In genomic region chr14:75979071-75979571, GRCh38 we compare ENCODE assay signal across 9 cellular contexts. TPM values are rescaled to one million over a fixed set of nuclear protein-coding genes. Genes with fewer than 3 reads are reported as not detected.
A peak's percentile ranks its signal among the peaks of the same experiment; 100 is the strongest.
DNase-seq lines count a peak whose midpoint lies in the region; ATAC-seq and TF ChIP-seq lines count a peak whose summit lies in the region.
"Had no signal": no experiment of that assay in that cellular context is flagged by ENCODE, and none has a peak within 500 bp of the region (broad histone marks: within the 10 kb centered on the region; RNA-seq: fewer than 3 reads in every experiment).

No MANE protein-coding gene starts in this region.

- no peaks in the 10 kb centered on the region for H3K9me3 Mint-ChIP-seq in stimulated activated effector memory CD8-positive, alpha-beta T cell treated with anti-CD3 and anti-CD28 coated beads, Interleukin-12 subunit alpha, Interleukin-12 subunit beta, amount 100 ng/mL, for 72 hours
- H3K9me3 Mint-ChIP-seq: immature natural killer cell had no signal

- H3K27ac ChIP-seq in C4-2B = no peak overlapping the region

- ATAC-seq in left ventricle myocardium superior = no peak
- no peak for ATAC-seq in stimulated activated effector memory CD8-positive, alpha-beta T cell treated with anti-CD3 and anti-CD28 coated beads, Interleukin-12 subunit alpha, Interleukin-12 subunit beta, amount 100 ng/mL, for 72 hours
- ATAC-seq in HG03432 (IDR thresholded peaks at IDR 0.05; ENCODE audit: unreplicated experiment) = no peak
- ATAC-seq in HG03342 (IDR thresholded peaks at IDR 0.05; ENCODE audit: unreplicated experiment) = no peak

- H3K4me3 Mint-ChIP-seq in stimulated activated effector memory CD8-positive, alpha-beta T cell treated with anti-CD3 and anti-CD28 coated beads, Interleukin-12 subunit alpha, Interleukin-12 subunit beta, amount 100 ng/mL, for 72 hours = no peak overlapping the region

- intact Hi-C loops in left ventricle myocardium superior (cut with micrococcal nuclease) = loop anchor here (5.0 to 10.0 kb wide), 2 partner anchors 72 to 184 kb away; no protein-coding TSS in a partner anchor

- peaks cover 42% of the 10 kb centered on the region for H3K4me1 Mint-ChIP-seq in stimulated activated effector memory CD8-positive, alpha-beta T cell treated with anti-CD3 and anti-CD28 coated beads, Interleukin-12 subunit alpha, Interleukin-12 subunit beta, amount 100 ng/mL, for 72 hours

- DNase-seq in HFF-Myc (ENCODE audit: extremely low read depth, low read depth) (no peak), left ventricle myocardium superior (peak; percentile 39), HT-29 (ENCODE audit: low spot score) (no peak)
- DNase-seq in activated T-cell treated with anti-CD3 and anti-CD28 coated beads, Interleukin-2, amount 50 U/mL, for 48 hours = peak; percentile 41 to 53
- DNase-seq in stimulated activated effector memory CD8-positive, alpha-beta T cell treated with anti-CD3 and anti-CD28 coated beads, Interleukin-12 subunit alpha, Interleukin-12 subunit beta, amount 100 ng/mL, for 72 hours (ENCODE audit: low spot score in 2 of 2) = no peak

- H3K36me3 Mint-ChIP-seq in stimulated activated effector memory CD8-positive, alpha-beta T cell treated with anti-CD3 and anti-CD28 coated beads, Interleukin-12 subunit alpha, Interleukin-12 subunit beta, amount 100 ng/mL, for 72 hours = peaks cover 5% of the 10 kb centered on the region
- H3K36me3 Mint-ChIP-seq: immature natural killer cell had no signal

- peak overlapping the region; percentile 62 for H3K4me3 ChIP-seq in HFF-Myc (replicated peaks; ENCODE audit: low read depth, low read length)

- H3K27ac Mint-ChIP-seq in stimulated activated effector memory CD8-positive, alpha-beta T cell treated with anti-CD3 and anti-CD28 coated beads, Interleukin-12 subunit alpha, Interleukin-12 subunit beta, amount 100 ng/mL, for 72 hours = peak overlapping the region; percentile 68

- TF ChIP-seq CTCF in C4-2B (conservative IDR thresholded peaks at IDR 0.05) (peak; percentile 66), HFF-Myc (IDR thresholded peaks at IDR 0.05; ENCODE audit: low read depth, low read length, missing control alignments) (peak; percentile 73)

RNA-seq across cellular contexts. Expression of gene TGFB3, which starts 2.7 kb away (rescaled TPM):
- total RNA-seq in left ventricle myocardium superior = 22.8 TPM
- 0.65 and 2.9 TPM in 2 replicates for total RNA-seq in HT-29 (2014; rRNA removed; shearing (Covaris generic))

RNA-seq across cellular contexts. Expression of gene IFT43, which starts 6.4 kb away (rescaled TPM):
- total RNA-seq in left ventricle myocardium superior = 29.1 TPM
- 24.7 and 25.0 TPM in 2 replicates for total RNA-seq in HT-29 (2014; rRNA removed; shearing (Covaris generic))

Comparison
In these comparisons a context has a peak if more than half of its experiments do, and no peak if none do; other contexts are left out.
1. DNase-seq: peak in activated T-cell treated with anti-CD3 and anti-CD28 coated beads, Interleukin-2, amount 50 U/mL, for 48 hours (2 of 2) and left ventricle myocardium superior (single experiment); none in HFF-Myc (single experiment), stimulated activated effector memory CD8-positive, alpha-beta T cell treated with anti-CD3 and anti-CD28 coated beads, Interleukin-12 subunit alpha, Interleukin-12 subunit beta, amount 100 ng/mL, for 72 hours (0 of 2) and HT-29 (single experiment).